In the genomic region with DNA sequence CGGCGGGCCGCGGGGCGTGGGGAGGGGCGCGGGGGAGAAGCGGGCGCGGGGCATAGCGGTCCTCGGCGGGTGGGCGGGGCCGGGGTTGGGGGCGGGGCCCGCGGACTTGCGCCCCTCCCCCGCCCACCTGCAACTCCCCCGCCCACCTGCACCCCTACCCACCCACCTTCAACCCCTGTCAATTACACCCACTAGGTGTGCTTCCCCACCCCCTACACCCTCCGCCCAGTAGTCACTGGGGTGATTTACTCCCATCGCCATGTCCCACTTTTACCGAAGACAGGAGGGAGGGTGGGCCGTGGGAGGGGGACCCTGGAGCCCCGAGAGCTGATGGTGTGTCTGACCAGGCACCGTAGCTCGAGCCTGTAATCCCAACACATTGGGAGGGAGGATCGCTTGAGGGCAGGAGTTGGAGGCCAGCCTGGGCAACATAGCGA, we compare ENCODE assay signal across 8 cellular contexts. TPM values are rescaled to one million over a fixed set of nuclear protein-coding genes. Genes with fewer than 3 reads are reported as not detected.
DNase-seq lines count a peak whose midpoint lies in the region; ATAC-seq and TF ChIP-seq lines count a peak whose summit lies in the region.

No MANE protein-coding gene starts in this region.

- H3K9me3 ChIP-seq in ovary, result no peaks in the 10 kb centered on the region

- H3K4me1 Mint-ChIP-seq in activated CD8-positive, alpha-beta memory T cell treated with anti-CD3 and anti-CD28 coated beads, Interleukin-2, amount 10 ng/mL, durations not matched to agents 7 days and 5 days, result peaks cover 51% of the 10 kb centered on the region

- intact Hi-C loops in ovary (cut with DNase I), result loop anchor here in 1 of 4 donors (2.0 kb wide), 1 partner anchor 36 kb away; no protein-coding TSS in a partner anchor

- ATAC-seq in activated CD8-positive, alpha-beta memory T cell treated with anti-CD3 and anti-CD28 coated beads, Interleukin-2, amount 10 ng/mL, durations not matched to agents 7 days and 5 days, result peak; percentile 18

- no peak for TF ChIP-seq EP300 in ovary (IDR thresholded peaks at IDR 0.05)

- peak overlapping the region; percentile 85 for H3K4me3 Mint-ChIP-seq in activated CD8-positive, alpha-beta memory T cell treated with anti-CD3 and anti-CD28 coated beads, Interleukin-2, amount 10 ng/mL, durations not matched to agents 7 days and 5 days

- H3K27ac Mint-ChIP-seq in activated CD8-positive, alpha-beta memory T cell treated with anti-CD3 and anti-CD28 coated beads, Interleukin-2, amount 10 ng/mL, durations not matched to agents 7 days and 5 days, result peak overlapping the region; percentile 92

- no peaks in the 10 kb centered on the region for H3K27me3 Mint-ChIP-seq in activated CD8-positive, alpha-beta memory T cell treated with anti-CD3 and anti-CD28 coated beads, Interleukin-2, amount 10 ng/mL, durations not matched to agents 7 days and 5 days

- CTCF ChIA-PET in activated CD8-positive, alpha-beta memory T cell treated with anti-CD3 and anti-CD28 coated beads, Interleukin-2, amount 10 ng/mL, durations not matched to agents 7 days and 5 days (lab: Charles Lee), result interaction anchor here (2.1 kb wide), 1 partner anchor 72 kb away, joined by 6 read pairs; no protein-coding TSS in a partner anchor

- H3K9me3 Mint-ChIP-seq in activated CD8-positive, alpha-beta memory T cell treated with anti-CD3 and anti-CD28 coated beads, Interleukin-2, amount 10 ng/mL, durations not matched to agents 7 days and 5 days (ENCODE audit: low read depth), result no peaks in the 10 kb centered on the region

- in situ Hi-C loops in GM13976 (cut with MboI; ENCODE audit: low sequenced_read_pairs, unreplicated experiment), result no loop called here

- peak overlapping the region; percentile 64 for H3K4me3 ChIP-seq in fibroblast of mammary gland (ENCODE audit: control insufficient read depth, low read depth, low read length)
- H3K4me3 ChIP-seq in ovary, result peak overlapping the region; percentile 85

- peaks cover 16% of the 10 kb centered on the region for H3K36me3 Mint-ChIP-seq in activated CD8-positive, alpha-beta memory T cell treated with anti-CD3 and anti-CD28 coated beads, Interleukin-2, amount 10 ng/mL, durations not matched to agents 7 days and 5 days

- peaks cover 9% of the 10 kb centered on the region for H3K4me1 ChIP-seq in ovary (ENCODE audit: insufficient read depth)

- H3K27ac ChIP-seq in VCaP (peak overlapping the region; percentile 74), ovary (peak overlapping the region; percentile 92 to 94)

- no peaks in the 10 kb centered on the region for H3K36me3 ChIP-seq in ovary

- TF ChIP-seq POLR2A in ovary (IDR thresholded peaks at IDR 0.05), result no peak

- DNase-seq in activated CD8-positive, alpha-beta memory T cell treated with anti-CD3 and anti-CD28 coated beads, Interleukin-2, amount 10 ng/mL, durations not matched to agents 7 days and 5 days, result no peak
- no peak for DNase-seq in activated CD8-positive, alpha-beta memory T cell treated with anti-CD3 and anti-CD28 coated beads for 24 hours
- DNase-seq in fibroblast of mammary gland (ENCODE audit: low read depth), result no peak
- DNase-seq in ovary, result no peak
- DNase-seq in DMS 273 (lab: John Stamatoyannopoulos, UW; ENCODE audit: unreplicated experiment), result no peak
- DNase-seq in GM13976 (ENCODE audit: low spot score), result no peak
- DNase-seq in NCI-H446 treated with DMSO at 0.1 percent for 48 hours (lab: John Stamatoyannopoulos, UW), result no peak

- no peaks in the 10 kb centered on the region for H3K27me3 ChIP-seq in ovary

- TF ChIP-seq CTCF in VCaP (conservative IDR thresholded peaks at IDR 0.05) (no peak), fibroblast of mammary gland (conservative IDR thresholded peaks at IDR 0.05; ENCODE audit: control insufficient read depth, insufficient read depth, low read depth, low read length) (no peak), ovary (IDR thresholded peaks at IDR 0.05) (no peak), GM13976 (IDR thresholded peaks at IDR 0.05; ENCODE audit: borderline replicate concordance, control extremely low read depth, extremely low read depth, insufficient read depth, missing control alignments) (no peak)

- 2 to 7% (median 5%) methylated on average over 9 to 29 of the region's 30 CpGs for WGBS in ovary, 3 donors

RNA-seq across cellular contexts. Expression of a gene that starts 0.6 kb away (rescaled TPM):
- 10 to 100 TPM; 27.8 to 41.9 TPM for total RNA-seq in activated CD8-positive, alpha-beta memory T cell treated with anti-CD3 and anti-CD28 coated beads, Interleukin-2, amount 10 ng/mL, durations not matched to agents 7 days and 5 days
- 10 to 100 TPM; 15.6 to 28.5 (median 22.0) TPM for total RNA-seq in ovary
- polyA plus RNA-seq in ovary, result 10 to 100 TPM; 13.4 to 25.8 TPM
